8 cellular contexts compared by ENCODE assay signal in the genomic region with DNA sequence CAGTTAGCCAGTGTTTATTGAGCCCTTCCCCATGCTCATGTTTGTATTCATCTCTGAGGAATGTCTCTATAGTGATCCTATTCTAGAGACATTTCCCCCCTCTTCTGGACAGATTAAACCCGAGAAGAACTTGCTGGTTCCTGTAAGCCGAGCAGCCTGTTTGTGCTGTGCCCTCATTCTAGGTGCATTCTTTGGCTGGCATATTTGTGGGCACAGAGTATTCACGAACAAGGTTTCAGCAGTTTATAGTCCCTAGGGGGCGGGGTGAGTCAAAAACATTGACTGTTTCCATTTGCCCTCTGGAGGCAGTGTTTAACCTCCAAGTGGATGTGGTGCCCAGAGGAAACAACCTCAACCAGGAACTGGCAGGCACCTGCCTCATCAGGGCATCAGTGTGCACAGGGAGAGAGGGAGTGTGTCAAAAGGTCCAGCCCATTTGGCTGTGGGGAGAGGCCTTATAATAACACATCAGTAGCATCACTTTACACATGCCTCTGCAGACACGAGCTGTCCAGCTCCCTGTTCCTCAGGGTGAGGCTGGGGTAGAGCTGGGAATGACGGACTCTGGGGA.
A peak's percentile ranks its signal among the peaks of the same experiment; 100 is the strongest.
DNase-seq lines count a peak whose midpoint lies in the region; ATAC-seq lines count a peak whose summit lies in the region.

No MANE protein-coding gene starts in this region.

- peak; percentile 49 to 54 for ATAC-seq in activated T-cell treated with anti-CD3 and anti-CD28 coated beads, Interleukin-2, amount 50 U/mL, for 72 hours (replicated peaks in 1 of 2)
- no peak for ATAC-seq in activated T-cell treated with anti-CD3 and anti-CD28 coated beads, Interleukin-2, amount 50 U/mL, for 4 hours
- ATAC-seq in stimulated activated naive B cell treated with anti-CD40 and anti-IgM and Interleukin-4, amounts not matched to agents 10 μg/mL and 1 μg/mL and 100 μg/mL, for 72 hours (replicated peaks) = peak; percentile 78 to 86
- no peak for ATAC-seq in HG02970 (IDR thresholded peaks at IDR 0.05; ENCODE audit: low FRiP score, unreplicated experiment)

- H3K27ac Mint-ChIP-seq in activated T-cell treated with anti-CD3 and anti-CD28 coated beads, Interleukin-2, amount 50 U/mL, for 72 hours = no peak overlapping the region
- H3K27ac Mint-ChIP-seq in T-helper 2 cell treated with Interferon-gamma antibody and Interleukin-4, amounts not matched to agents 5 μg/mL and 100 μg/mL, for 36 hours = no peak overlapping the region
- H3K27ac Mint-ChIP-seq in stimulated activated naive B cell treated with anti-CD40 and anti-IgM and Interleukin-4, amounts not matched to agents 10 μg/mL and 1 μg/mL and 100 μg/mL, for 72 hours = peak overlapping the region; percentile 4

- H3K36me3 Mint-ChIP-seq in activated T-cell treated with anti-CD3 and anti-CD28 coated beads, Interleukin-2, amount 50 U/mL, for 72 hours (ENCODE audit: insufficient read depth in 2 of 2) = peaks cover 0 to under 1% of the 10 kb centered on the region in 2 donors
- peaks cover 2% of the 10 kb centered on the region for H3K36me3 Mint-ChIP-seq in activated T-cell treated with anti-CD3 and anti-CD28 coated beads, Interleukin-2, amount 50 U/mL, for 4 hours (ENCODE audit: insufficient read depth)
- H3K36me3 Mint-ChIP-seq in T-helper 2 cell treated with Interferon-gamma antibody and Interleukin-4, amounts not matched to agents 5 μg/mL and 100 μg/mL, for 36 hours (ENCODE audit: low read depth) = no peaks in the 10 kb centered on the region
- peaks cover 10 to 11% of the 10 kb centered on the region in 2 donors for H3K36me3 Mint-ChIP-seq in stimulated activated naive B cell treated with anti-CD40 and anti-IgM and Interleukin-4, amounts not matched to agents 10 μg/mL and 1 μg/mL and 100 μg/mL, for 72 hours

- H3K4me3 Mint-ChIP-seq in activated T-cell treated with anti-CD3 and anti-CD28 coated beads, Interleukin-2, amount 50 U/mL, for 72 hours = no peak overlapping the region
- no peak overlapping the region for H3K4me3 Mint-ChIP-seq in activated T-cell treated with anti-CD3 and anti-CD28 coated beads, Interleukin-2, amount 50 U/mL, for 4 hours
- no peak overlapping the region for H3K4me3 Mint-ChIP-seq in T-helper 2 cell treated with Interferon-gamma antibody and Interleukin-4, amounts not matched to agents 5 μg/mL and 100 μg/mL, for 36 hours
- no peak overlapping the region for H3K4me3 Mint-ChIP-seq in stimulated activated naive B cell treated with anti-CD40 and anti-IgM and Interleukin-4, amounts not matched to agents 10 μg/mL and 1 μg/mL and 100 μg/mL, for 72 hours

- peak; percentile 7 to 8 for DNase-seq in activated T-cell treated with anti-CD3 and anti-CD28 coated beads, Interleukin-2, amount 50 U/mL, for 72 hours
- DNase-seq in activated T-cell treated with anti-CD3 and anti-CD28 coated beads, Interleukin-2, amount 50 U/mL, for 4 hours = no peak
- DNase-seq in H4 (ENCODE audit: low spot score) (peak; percentile 97), NCI-H1092 treated with DMSO at 0.1 percent for 48 hours (lab: John Stamatoyannopoulos, UW) (peak; percentile 26), foreskin melanocyte (peak; percentile 49)
- DNase-seq in T-helper 2 cell treated with Interferon-gamma antibody and Interleukin-4, amounts not matched to agents 5 μg/mL and 100 μg/mL, for 36 hours (ENCODE audit: low spot score) = peak; percentile 14
- peak; percentile 20 for DNase-seq in stimulated activated naive B cell treated with anti-CD40 and anti-IgM and Interleukin-4, amounts not matched to agents 10 μg/mL and 1 μg/mL and 100 μg/mL, for 72 hours

- H3K9me3 Mint-ChIP-seq in activated T-cell treated with anti-CD3 and anti-CD28 coated beads, Interleukin-2, amount 50 U/mL, for 72 hours = no peaks in the 10 kb centered on the region
- no peaks in the 10 kb centered on the region for H3K9me3 Mint-ChIP-seq in activated T-cell treated with anti-CD3 and anti-CD28 coated beads, Interleukin-2, amount 50 U/mL, for 4 hours
- no peaks in the 10 kb centered on the region for H3K9me3 Mint-ChIP-seq in T-helper 2 cell treated with Interferon-gamma antibody and Interleukin-4, amounts not matched to agents 5 μg/mL and 100 μg/mL, for 36 hours
- peaks cover 1 to 4% of the 10 kb centered on the region in 2 donors for H3K9me3 Mint-ChIP-seq in stimulated activated naive B cell treated with anti-CD40 and anti-IgM and Interleukin-4, amounts not matched to agents 10 μg/mL and 1 μg/mL and 100 μg/mL, for 72 hours

- no peaks in the 10 kb centered on the region for H3K4me1 Mint-ChIP-seq in activated T-cell treated with anti-CD3 and anti-CD28 coated beads, Interleukin-2, amount 50 U/mL, for 72 hours (ENCODE audit: low read depth)
- H3K4me1 Mint-ChIP-seq in activated T-cell treated with anti-CD3 and anti-CD28 coated beads, Interleukin-2, amount 50 U/mL, for 4 hours (ENCODE audit: low read depth) = no peaks in the 10 kb centered on the region
- peaks cover 5% of the 10 kb centered on the region for H3K4me1 Mint-ChIP-seq in T-helper 2 cell treated with Interferon-gamma antibody and Interleukin-4, amounts not matched to agents 5 μg/mL and 100 μg/mL, for 36 hours (ENCODE audit: low read depth)
- H3K4me1 Mint-ChIP-seq in stimulated activated naive B cell treated with anti-CD40 and anti-IgM and Interleukin-4, amounts not matched to agents 10 μg/mL and 1 μg/mL and 100 μg/mL, for 72 hours = peaks cover 8 to 11% of the 10 kb centered on the region in 2 donors

- no peaks in the 10 kb centered on the region for H3K27me3 Mint-ChIP-seq in activated T-cell treated with anti-CD3 and anti-CD28 coated beads, Interleukin-2, amount 50 U/mL, for 72 hours (ENCODE audit: low read depth)
- H3K27me3 Mint-ChIP-seq in activated T-cell treated with anti-CD3 and anti-CD28 coated beads, Interleukin-2, amount 50 U/mL, for 4 hours (ENCODE audit: low read depth) = no peaks in the 10 kb centered on the region
- no peaks in the 10 kb centered on the region for H3K27me3 Mint-ChIP-seq in T-helper 2 cell treated with Interferon-gamma antibody and Interleukin-4, amounts not matched to agents 5 μg/mL and 100 μg/mL, for 36 hours (ENCODE audit: low read depth)
- no peaks in the 10 kb centered on the region for H3K27me3 Mint-ChIP-seq in stimulated activated naive B cell treated with anti-CD40 and anti-IgM and Interleukin-4, amounts not matched to agents 10 μg/mL and 1 μg/mL and 100 μg/mL, for 72 hours

Comparison
In these comparisons a context has a peak if more than half of its experiments do, and no peak if none do; other contexts are left out.
1. ATAC-seq: peak in activated T-cell treated with anti-CD3 and anti-CD28 coated beads, Interleukin-2, amount 50 U/mL, for 72 hours (2 of 2) and stimulated activated naive B cell treated with anti-CD40 and anti-IgM and Interleukin-4, amounts not matched to agents 10 μg/mL and 1 μg/mL and 100 μg/mL, for 72 hours (2 of 2); none in activated T-cell treated with anti-CD3 and anti-CD28 coated beads, Interleukin-2, amount 50 U/mL, for 4 hours (0 of 2) and HG02970 (single experiment).